In the genomic region with DNA sequence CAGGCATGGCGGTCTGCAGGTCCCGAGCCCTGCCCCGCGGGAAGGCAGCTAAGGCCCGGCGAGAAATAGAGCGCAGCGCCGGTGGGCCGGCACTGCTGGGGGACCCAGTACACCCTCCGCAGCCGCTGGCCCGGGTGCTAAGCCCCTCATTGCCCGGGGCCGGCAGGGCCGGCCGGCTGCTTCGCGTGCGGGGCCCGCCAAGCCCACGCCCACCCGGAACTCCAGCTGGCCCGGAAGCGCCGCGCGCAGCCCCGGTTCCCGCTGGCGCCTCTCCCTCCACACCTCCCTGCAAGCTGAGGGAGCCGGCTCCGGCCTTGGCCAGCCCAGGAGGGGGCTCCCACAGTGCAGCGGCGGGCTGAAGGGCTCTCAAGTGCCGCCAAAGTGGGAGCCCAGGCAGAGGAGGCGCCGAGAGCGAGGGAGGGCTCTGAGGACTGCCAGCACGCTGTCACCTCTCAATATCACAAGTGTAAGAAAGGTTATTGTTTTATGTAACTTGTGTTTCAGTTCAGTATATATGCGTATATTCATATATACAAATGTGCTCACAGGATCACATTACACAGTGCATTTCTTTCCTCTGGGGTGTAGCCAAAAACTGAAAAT, we compare ENCODE assay signal across 8 cellular contexts.
DNase-seq lines count a peak whose midpoint lies in the region; ATAC-seq and TF ChIP-seq lines count a peak whose summit lies in the region.
"Not testable (repeated sequence)": the region's sequence is repeated elsewhere in the genome, so short reads cannot be mapped to it uniquely, and the experiment has no call there.

No MANE protein-coding gene starts in this region.

- not testable (repeated sequence) for H3K27ac Mint-ChIP-seq in H9; activated CD4-positive, alpha-beta T cell treated with anti-CD3 and anti-CD28 coated beads for 36 hours; endodermal cell
- H3K27ac Mint-ChIP-seq in osteocyte (ENCODE audit: unreplicated experiment): peak overlapping the region; percentile 46

- not testable (repeated sequence) for ATAC-seq in activated CD4-positive, alpha-beta T cell treated with anti-CD3 and anti-CD28 coated beads for 36 hours

- not testable (repeated sequence) for H3K27me3 ChIP-seq in AG04450 (ENCODE audit: control insufficient read depth, insufficient read depth, low read length); H9 (ENCODE audit: insufficient read depth, low read length); endodermal cell (ENCODE audit: control insufficient read depth, insufficient read depth, low read length, poor library complexity, severe bottlenecking); kidney epithelial cell (ENCODE audit: control insufficient read depth, insufficient read depth, low read length)

- H3K56ac ChIP-seq in H9 (ENCODE audit: insufficient read length, low read depth, low read length): not testable (repeated sequence)

- H3K23me2 ChIP-seq in H9 (ENCODE audit: insufficient read length, low read depth, low read length, poor library complexity, severe bottlenecking): not testable (repeated sequence)

- not testable (repeated sequence) for DNase-seq in AG04450 (ENCODE audit: low read depth, low spot score); H9; activated CD4-positive, alpha-beta T cell treated with anti-CD3 and anti-CD28 coated beads for 36 hours; endodermal cell; kidney epithelial cell (ENCODE audit: low read depth); osteocyte (ENCODE audit: extremely low spot score, unreplicated experiment)
- DNase-seq in NCI-H345 (lab: John Stamatoyannopoulos, UW): peak; percentile 43
- peak; percentile 12 for DNase-seq in activated gamma-delta T cell (lab: John Stamatoyannopoulos, UW)

- POLR2A ChIA-PET in AG04450 (lab: Yijun Ruan, JAX); activated CD4-positive, alpha-beta T cell treated with anti-CD3 and anti-CD28 coated beads for 36 hours (lab: Charles Lee): not testable (repeated sequence)

- CTCF ChIA-PET in AG04450 (lab: Charles Lee); activated CD4-positive, alpha-beta T cell treated with anti-CD3 and anti-CD28 coated beads for 36 hours (lab: Charles Lee): not testable (repeated sequence)

- H3K36me3 Mint-ChIP-seq in H9 (ENCODE audit: insufficient read depth in 1 of 3, low read depth in 3 of 3); activated CD4-positive, alpha-beta T cell treated with anti-CD3 and anti-CD28 coated beads for 36 hours (ENCODE audit: low read depth); endodermal cell (ENCODE audit: low read depth); osteocyte (ENCODE audit: unreplicated experiment): not testable (repeated sequence)

- H3K4me2 ChIP-seq in H9 (ENCODE audit: insufficient read depth, insufficient read length, low read length): not testable (repeated sequence)

- not testable (repeated sequence) for H4K91ac ChIP-seq in H9 (ENCODE audit: insufficient read length, low read depth, low read length)

- not testable (repeated sequence) for H2AFZ ChIP-seq in H9 (ENCODE audit: low read length)

- not testable (repeated sequence) for H3K9me3 Mint-ChIP-seq in H9; activated CD4-positive, alpha-beta T cell treated with anti-CD3 and anti-CD28 coated beads for 36 hours (ENCODE audit: low read depth); endodermal cell; osteocyte (ENCODE audit: unreplicated experiment)

- not testable (repeated sequence) for H3K27ac ChIP-seq in AG04450 (ENCODE audit: low read depth, low read length); H9 (ENCODE audit: insufficient read length, low read depth, low read length); endodermal cell (ENCODE audit: low read depth, low read length)

- not testable (repeated sequence) for H2AK5ac ChIP-seq in H9 (ENCODE audit: insufficient read length, low read length)

- H3K79me1 ChIP-seq in H9 (ENCODE audit: insufficient read depth, low read depth, low read length, poor library complexity, severe bottlenecking): not testable (repeated sequence)

- not testable (repeated sequence) for H3K79me2 ChIP-seq in H9 (ENCODE audit: insufficient read depth, low read length)

- not testable (repeated sequence) for H3K4me1 ChIP-seq in H9 (ENCODE audit: insufficient read depth, low read length); endodermal cell (ENCODE audit: control insufficient read depth, insufficient read depth, low read length)

- not testable (repeated sequence) for H3K27me3 Mint-ChIP-seq in H9 (ENCODE audit: low read depth); activated CD4-positive, alpha-beta T cell treated with anti-CD3 and anti-CD28 coated beads for 36 hours; endodermal cell (ENCODE audit: insufficient read depth); osteocyte (ENCODE audit: unreplicated experiment)

- H4K20me1 ChIP-seq in H9 (ENCODE audit: control insufficient read depth, insufficient read depth, insufficient read length): not testable (repeated sequence)

- not testable (repeated sequence) for H3K4ac ChIP-seq in H9 (ENCODE audit: low read depth, low read length)

- H3T11ph ChIP-seq in H9 (ENCODE audit: low read length): not testable (repeated sequence)

- not testable (repeated sequence) for H2BK120ac ChIP-seq in H9 (ENCODE audit: low read depth, low read length, poor library complexity, severe bottlenecking)

- not testable (repeated sequence) for H2BK20ac ChIP-seq in H9 (ENCODE audit: low read depth, low read length, poor library complexity, severe bottlenecking)

- not testable (repeated sequence) for H2BK12ac ChIP-seq in H9 (ENCODE audit: insufficient read length, low read depth, low read length)

- H3K4me3 ChIP-seq in AG04450 (ENCODE audit: low read depth, low read length) (peak overlapping the region; percentile 14), endodermal cell (ENCODE audit: low read length) (peak overlapping the region; percentile 63), kidney epithelial cell (ENCODE audit: low read depth, low read length) (peak overlapping the region; percentile 12)

- intact Hi-C loops in activated CD4-positive, alpha-beta T cell treated with anti-CD3 and anti-CD28 coated beads for 36 hours (cut with DNase I, micrococcal nuclease): not testable (repeated sequence)

- no CpG with 5 or more reads among the region's 41 CpGs for WGBS in H9 (ENCODE audit: extremely low coverage, insufficient read length, low lambda C conversion rate)
- 68% methylated on average over 35 of the region's 41 CpGs; no CpG with 5 or more reads in 1 of the 2 experiments for WGBS in endodermal cell (ENCODE audit: insufficient coverage in 1 of 2, insufficient read length in 1 of 2), 2 experiments

- H3K9ac ChIP-seq in H9 (ENCODE audit: extremely low read depth, insufficient read length, low read length); endodermal cell (ENCODE audit: extremely low read depth, low read length, poor library complexity, severe bottlenecking): not testable (repeated sequence)

- not testable (repeated sequence) for TF ChIP-seq CTCF in AG04450 (IDR thresholded peaks at IDR 0.05; ENCODE audit: low read depth, low read length); H9 (conservative IDR thresholded peaks at IDR 0.05); endodermal cell (conservative IDR thresholded peaks at IDR 0.05); kidney epithelial cell (IDR thresholded peaks at IDR 0.05; ENCODE audit: insufficient read depth, low read length, poor library complexity, severe bottlenecking); osteocyte (IDR thresholded peaks at IDR 0.05)

- H2BK15ac ChIP-seq in H9 (ENCODE audit: low read depth, low read length): not testable (repeated sequence)

- not testable (repeated sequence) for H4K8ac ChIP-seq in H9 (replicated peaks; ENCODE audit: insufficient read length, low read depth, low read length)

- H2BK5ac ChIP-seq in H9 (ENCODE audit: insufficient read length, low read length): not testable (repeated sequence)

- H3K18ac ChIP-seq in H9 (ENCODE audit: insufficient read length, low read depth, low read length): not testable (repeated sequence)

- H3K23ac ChIP-seq in H9 (ENCODE audit: insufficient read length, low read depth, low read length): not testable (repeated sequence)

- not testable (repeated sequence) for H3K4me1 Mint-ChIP-seq in H9; activated CD4-positive, alpha-beta T cell treated with anti-CD3 and anti-CD28 coated beads for 36 hours; endodermal cell
- peaks cover 12% of the 10 kb centered on the region for H3K4me1 Mint-ChIP-seq in osteocyte (ENCODE audit: unreplicated experiment)

- H3K14ac ChIP-seq in H9 (ENCODE audit: insufficient read depth, low read length): not testable (repeated sequence)

- not testable (repeated sequence) for H3K9me3 ChIP-seq in AG04450 (ENCODE audit: control insufficient read depth, insufficient read depth, low read length); H9 (ENCODE audit: control insufficient read depth, low read depth, low read length); endodermal cell (ENCODE audit: control insufficient read depth, low read length)

- not testable (repeated sequence) for H4K5ac ChIP-seq in H9 (ENCODE audit: insufficient read length, low read depth, low read length)

- H3K4me3 Mint-ChIP-seq in H9: peak overlapping the region; percentile 53 to 64; a peak in 3 of 5 replicates
- peak overlapping the region; percentile 10 for H3K4me3 Mint-ChIP-seq in activated CD4-positive, alpha-beta T cell treated with anti-CD3 and anti-CD28 coated beads for 36 hours
- peak overlapping the region; percentile 54 for H3K4me3 Mint-ChIP-seq in endodermal cell
- H3K4me3 Mint-ChIP-seq in osteocyte (ENCODE audit: unreplicated experiment): peak overlapping the region; percentile 65

- not testable (repeated sequence) for H3K36me3 ChIP-seq in endodermal cell (ENCODE audit: control insufficient read depth, insufficient read depth, low read length); kidney epithelial cell (ENCODE audit: control insufficient read depth, insufficient read depth, low read length)

Comparison
In these comparisons a context has a peak if more than half of its experiments do, and no peak if none do; other contexts are left out.
1. H3K4me3 ChIP-seq: peak in every context shown above with its lines; median percentile 63 in endodermal cell; 14 in AG04450; 12 in kidney epithelial cell.
2. H3K4me3 Mint-ChIP-seq: peak in every context shown above with its lines; median percentile 65 in osteocyte; 58 in H9; 54 in endodermal cell; 10 in activated CD4-positive, alpha-beta T cell treated with anti-CD3 and anti-CD28 coated beads for 36 hours.